Comparison of ENCODE assay signal across 26 cellular contexts in the genomic region with DNA sequence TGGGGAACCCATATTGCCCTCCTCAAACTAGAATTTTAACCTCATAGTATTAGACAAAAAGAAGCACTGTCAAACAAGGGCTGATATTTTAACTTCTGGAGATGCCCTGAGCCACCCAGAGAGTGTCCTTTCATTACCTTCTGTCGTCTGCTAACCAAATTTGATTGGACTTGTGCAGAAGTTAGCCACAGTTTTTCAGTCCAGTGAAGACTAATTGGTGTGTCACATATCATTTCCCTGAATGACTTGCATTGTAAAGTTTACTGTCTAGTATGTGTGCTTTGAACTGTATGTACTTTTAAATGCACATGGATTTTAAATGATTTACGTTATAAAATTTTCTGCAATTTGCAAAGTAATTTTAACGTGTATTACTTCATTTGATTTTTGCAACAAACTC.
DNase-seq lines count a peak whose midpoint lies in the region; ATAC-seq, FAIRE-seq and TF ChIP-seq lines count a peak whose summit lies in the region.
"Had no signal": no experiment of that assay in that cellular context is flagged by ENCODE, and none has a peak within 500 bp of the region (broad histone marks: within the 10 kb centered on the region; RNA-seq: fewer than 3 reads in every experiment).

No MANE protein-coding gene starts in this region.

- RAD21 ChIA-PET in GM12878 (lab: Charles Lee; ENCODE audit: unreplicated experiment), result no interaction called here

- H3K4me3 ChIP-seq in OCI-LY7 (ENCODE audit: low read depth, low read length, poor library complexity, severe bottlenecking), result no peak overlapping the region
- H3K4me3 ChIP-seq in GM12878, result no peak overlapping the region
- H3K4me3 ChIP-seq in mucosa of descending colon, result no peak overlapping the region
- no peak overlapping the region for H3K4me3 ChIP-seq in MG63
- H3K4me3 ChIP-seq: A549; BLaER1 treated with 17β-estradiol and CSF1 and Interleukin-3, amounts not matched to agents 10 nM and 100 nM; HAP-1 had no signal

- H4K20me1 ChIP-seq in OCI-LY7 (ENCODE audit: insufficient read depth, low read length) (no peaks in the 10 kb centered on the region), GM12878 (ENCODE audit: control insufficient read depth, insufficient read depth) (no peaks in the 10 kb centered on the region)
- H4K20me1 ChIP-seq: BLaER1 treated with 17β-estradiol and CSF1 and Interleukin-3, amounts not matched to agents 10 nM and 100 nM had no signal

- TF ChIP-seq POLR2A in GM12878 (IDR thresholded peaks at IDR 0.05; ENCODE audit: low read depth, low read length), result no peak

- BruUV-seq in OCI-LY7 (replicated peaks; lab: Mats Ljungman, UMichigan) (no TSS peak), GM12878 (replicated peaks; lab: Mats Ljungman, UMichigan) (no TSS peak)

- no peak for FAIRE-seq in GM12878 (lab: Jason Lieb, UNC)
- FAIRE-seq: A549, D721Med, GM12891, GM18507, H54 had no signal

- H3K9me3 ChIP-seq in OCI-LY7 (ENCODE audit: low read length) (no peaks in the 10 kb centered on the region), GM12878 (replicated peaks; ENCODE audit: control insufficient read depth, insufficient read depth, low read length) (no peaks in the 10 kb centered on the region), mucosa of descending colon (no peaks in the 10 kb centered on the region), MG63 (no peaks in the 10 kb centered on the region)
- H3K9me3 ChIP-seq: A549; BE2C; BLaER1 treated with 17β-estradiol and CSF1 and Interleukin-3, amounts not matched to agents 10 nM and 100 nM; HAP-1 had no signal

- H3K4me1 ChIP-seq in OCI-LY7 (ENCODE audit: insufficient read depth, low read length, poor library complexity, severe bottlenecking), result no peaks in the 10 kb centered on the region
- H3K4me1 ChIP-seq in GM12878 (ENCODE audit: control insufficient read depth, insufficient read depth, low read length), result no peaks in the 10 kb centered on the region
- no peaks in the 10 kb centered on the region for H3K4me1 ChIP-seq in mucosa of descending colon (ENCODE audit: low read depth)
- H3K4me1 ChIP-seq: A549; BE2C; BLaER1 treated with 17β-estradiol and CSF1 and Interleukin-3, amounts not matched to agents 10 nM and 100 nM; HAP-1 had no signal

- in situ Hi-C loops in GM12878 (cut with MboI), result no loop called here

- POLR2A ChIA-PET in OCI-LY7 (lab: Charles Lee) (no interaction called here), GM12878 (lab: Charles Lee) (no interaction called here)

- TF ChIP-seq CTCF in OCI-LY7 (conservative IDR thresholded peaks at IDR 0.05; ENCODE audit: low read length) (no peak), GM12878 (IDR thresholded peaks at IDR 0.05 in 2 of 3, conservative IDR thresholded peaks at IDR 0.05 in 1 of 3; ENCODE audit: control insufficient read depth in 2 of 3, extremely low read depth in 1 of 3, insufficient read depth in 1 of 3, low read depth in 3 of 3, low read length in 3 of 3) (no peak), mucosa of descending colon (IDR thresholded peaks at IDR 0.05) (no peak)

- no peak overlapping the region for H3K4me2 ChIP-seq in OCI-LY7 (ENCODE audit: low read length)
- no peak overlapping the region for H3K4me2 ChIP-seq in GM12878 (ENCODE audit: control insufficient read depth, insufficient read depth)
- H3K4me2 ChIP-seq: A549; BLaER1 treated with 17β-estradiol and CSF1 and Interleukin-3, amounts not matched to agents 10 nM and 100 nM had no signal

- H3K79me2 ChIP-seq in OCI-LY7 (ENCODE audit: insufficient read depth, low read depth, low read length) (no peaks in the 10 kb centered on the region), GM12878 (ENCODE audit: control insufficient read depth, insufficient read depth, low read length) (no peaks in the 10 kb centered on the region)

- H2AFZ ChIP-seq in OCI-LY7 (ENCODE audit: low read length) (peak overlapping the region; percentile 92), GM12878 (ENCODE audit: control insufficient read depth, low read depth, low read length) (no peak overlapping the region)

- DNase-seq in OCI-LY7 (ENCODE audit: low spot score) (no peak), GM12878 (ENCODE audit: low read depth, low spot score) (no peak), mucosa of descending colon (no peak), retina (peak; percentile 5), hepatic stellate cell (ENCODE audit: low spot score) (no peak), MG63 (no peak)
- no peak for DNase-seq in activated CD8-positive, alpha-beta memory T cell treated with anti-CD3 and anti-CD28 coated beads, Interleukin-2, amount 50 U/mL, for 48 hours
- DNase-seq: 8988T; ACHN; AML-193; BE2C; CD4-positive, alpha-beta T cell; CD8-positive, alpha-beta memory T cell; DMS 273 treated with DMSO at 0.1 percent for 48 hours; DMS79; EL; GDM1; GOT3; HFFc6 had no signal

- TF ChIP-seq EP300 in GM12878 (IDR thresholded peaks at IDR 0.05; ENCODE audit: borderline replicate concordance in 1 of 2, control insufficient read depth in 1 of 2, low read depth in 2 of 2, low read length in 2 of 2), result no peak

- WGBS in GM12878 (ENCODE audit: insufficient coverage, insufficient replicate concordance, low lambda C conversion rate, missing lambda C conversion rate), result 0% methylated on average over 3 of the region's 3 CpGs

- H3K9ac ChIP-seq in GM12878 (ENCODE audit: control insufficient read depth, insufficient read depth, low read length), result no peak overlapping the region
- H3K9ac ChIP-seq: BLaER1 treated with 17β-estradiol and CSF1 and Interleukin-3, amounts not matched to agents 10 nM and 100 nM had no signal

- TF ChIP-seq RAD21 in GM12878 (IDR thresholded peaks at IDR 0.05; ENCODE audit: insufficient read depth, low read depth, low read length), result no peak

- CTCF ChIA-PET in OCI-LY7 (lab: Charles Lee; ENCODE audit: unreplicated experiment) (no interaction called here), GM12878 (lab: Yijun Ruan, JAX) (no interaction called here)

- SMC1A ChIA-PET in GM12878 (lab: Charles Lee; ENCODE audit: uncharacterized antibody, unreplicated experiment), result no interaction called here

- H3K27me3 ChIP-seq in GM12878 (replicated peaks in 1 of 2; ENCODE audit: control insufficient read depth in 2 of 2, insufficient read depth in 2 of 2, low read length in 1 of 2), result no peaks in the 10 kb centered on the region
- no peaks in the 10 kb centered on the region for H3K27me3 ChIP-seq in MG63
- H3K27me3 ChIP-seq: BE2C; BLaER1 treated with 17β-estradiol and CSF1 and Interleukin-3, amounts not matched to agents 10 nM and 100 nM had no signal

- H3K27ac ChIP-seq in OCI-LY7 (ENCODE audit: low read depth, low read length, poor library complexity, severe bottlenecking) (no peak overlapping the region), GM12878 (ENCODE audit: control insufficient read depth, insufficient read depth) (no peak overlapping the region)
- H3K27ac ChIP-seq: A549; BLaER1 treated with 17β-estradiol and CSF1 and Interleukin-3, amounts not matched to agents 10 nM and 100 nM had no signal

- ATAC-seq in GM12878 (peak; percentile 83), mucosa of descending colon (peak; percentile 62)
- ATAC-seq: A549 had no signal

- intact Hi-C loops in OCI-LY7 (cut with micrococcal nuclease; ENCODE audit: unreplicated experiment) (no loop called here), GM12878 (cut with micrococcal nuclease; ENCODE audit: unreplicated experiment) (no loop called here), mucosa of descending colon (cut with DNase I, micrococcal nuclease) (no loop called here)

- H3K36me3 ChIP-seq in OCI-LY7 (ENCODE audit: insufficient read depth, low read length) (no peaks in the 10 kb centered on the region), GM12878 (ENCODE audit: control insufficient read depth in 2 of 2, insufficient read depth in 2 of 2, low read length in 1 of 2) (no peaks in the 10 kb centered on the region), mucosa of descending colon (ENCODE audit: low read depth) (no peaks in the 10 kb centered on the region), MG63 (no peaks in the 10 kb centered on the region)
- H3K36me3 ChIP-seq: BE2C; BLaER1 treated with 17β-estradiol and CSF1 and Interleukin-3, amounts not matched to agents 10 nM and 100 nM; HAP-1 had no signal

- no peaks in the 10 kb centered on the region for H3K9me2 ChIP-seq in OCI-LY7 (ENCODE audit: insufficient read depth, low read length)

TF ChIP-seq in GM12878, 131 proteins besides CTCF, POLR2A, EP300 and RAD21:
- TF ChIP-seq DPF2 (IDR thresholded peaks at IDR 0.05) (no peak), HDAC2 (IDR thresholded peaks at IDR 0.05) (no peak), KLF5 (IDR thresholded peaks at IDR 0.05; ENCODE audit: partially characterized antibody) (no peak), MTA2 (IDR thresholded peaks at IDR 0.05; ENCODE audit: low read depth) (peak; percentile 62; the same call in 1 of the 2 replicates), POLR2AphosphoS2 (IDR thresholded peaks at IDR 0.05; ENCODE audit: low read depth, low read length) (no peak), CREM (IDR thresholded peaks at IDR 0.05; ENCODE audit: low read depth) (no peak)
